In the genomic region with DNA sequence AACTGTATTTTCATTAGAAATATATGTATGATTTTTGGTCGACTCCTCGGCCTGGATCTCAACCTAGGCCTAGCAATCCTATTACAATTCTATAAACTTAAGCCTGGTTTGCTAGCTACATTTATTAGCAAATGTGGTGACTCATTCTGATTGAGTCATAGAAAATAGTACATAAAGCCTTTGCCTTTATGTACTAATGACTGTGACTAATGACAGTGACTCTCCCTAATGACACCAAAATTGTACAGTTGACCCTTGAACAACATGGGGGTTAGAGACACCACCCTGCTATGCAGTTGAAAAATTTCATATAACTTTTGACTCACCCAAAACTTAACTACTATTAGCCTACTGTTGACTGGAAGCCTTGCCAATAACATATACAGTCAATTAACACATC, we compare ENCODE assay signal across 13 cellular contexts.
DNase-seq lines count a peak whose midpoint lies in the region; ATAC-seq and TF ChIP-seq lines count a peak whose summit lies in the region.
"Had no signal": no experiment of that assay in that cellular context is flagged by ENCODE, and none has a peak within 500 bp of the region (broad histone marks: within the 10 kb centered on the region; RNA-seq: fewer than 3 reads in every experiment).

No MANE protein-coding gene starts in this region.

- peak; percentile 8 for DNase-seq in ACHN
- DNase-seq in HFF-Myc (ENCODE audit: extremely low read depth, low read depth) = peak; percentile 53
- DNase-seq in adipocyte (ENCODE audit: low read depth) = peak; percentile 28
- DNase-seq in foreskin fibroblast = peak; percentile 86 to 91
- no peak for DNase-seq in activated naive CD4-positive, alpha-beta T cell (lab: John Stamatoyannopoulos, UW)
- no peak for DNase-seq in iPS-NIHi7 (ENCODE audit: extremely low spot score)
- DNase-seq in stimulated activated CD4-positive, alpha-beta T cell treated with anti-CD3 and anti-CD28 coated beads, Interleukin-2, amount 100 ng/mL, for 24 hours = no peak
- DNase-seq: activated T-cell treated with anti-CD3 and anti-CD28 coated beads, Interleukin-2, amount 50 U/mL, for 24 hours; naive thymus-derived CD4-positive, alpha-beta T cell; NCI-H2171 treated with DMSO at 0.1 percent for 48 hours; Peyer's patch; spleen had no signal

- H3K4me1 ChIP-seq in adipocyte (ENCODE audit: control insufficient read depth, insufficient read depth, low read length) = peaks cover 14% of the 10 kb centered on the region
- H3K4me1 ChIP-seq: Peyer's patch had no signal

- H3K36me3 ChIP-seq in adipocyte (ENCODE audit: control insufficient read depth, insufficient read depth, low read length, severe bottlenecking) = no peaks in the 10 kb centered on the region
- H3K36me3 ChIP-seq: Peyer's patch, spleen had no signal

- H3K4me3 ChIP-seq in HFF-Myc (replicated peaks; ENCODE audit: low read depth, low read length) = no peak overlapping the region
- no peak overlapping the region for H3K4me3 ChIP-seq in adipocyte (ENCODE audit: low read length)
- H3K4me3 ChIP-seq in foreskin fibroblast (ENCODE audit: low read depth in 1 of 2, low read length in 2 of 2) = no peak overlapping the region
- H3K4me3 ChIP-seq: Peyer's patch, spleen had no signal

- ATAC-seq in HG03520 (IDR thresholded peaks at IDR 0.05; ENCODE audit: unreplicated experiment) = no peak
- ATAC-seq: naive thymus-derived CD4-positive, alpha-beta T cell had no signal

- no peaks in the 10 kb centered on the region for H3K27me3 ChIP-seq in adipocyte (replicated peaks; ENCODE audit: control insufficient read depth, insufficient read depth, low read length)
- H3K27me3 ChIP-seq: Peyer's patch, spleen had no signal

- TF ChIP-seq CTCF in HFF-Myc (IDR thresholded peaks at IDR 0.05; ENCODE audit: low read depth, low read length, missing control alignments) (no peak), foreskin fibroblast (IDR thresholded peaks at IDR 0.05; ENCODE audit: low read depth, low read length) (no peak)

- H3K9me3 ChIP-seq in adipocyte (ENCODE audit: control insufficient read depth, low read length) = peaks cover 5% of the 10 kb centered on the region
- H3K9me3 ChIP-seq: Peyer's patch had no signal

- in situ Hi-C loops in ACHN (cut with HindIII; ENCODE audit: low pct_ligation_motif_present, low pct_unique_long_range_greater_than_20kb, low sequenced_read_pairs) = no loop called here

- H3K9ac ChIP-seq in adipocyte (ENCODE audit: low read length) = no peak overlapping the region

Comparison
In these comparisons a context has a peak if more than half of its experiments do, and no peak if none do; other contexts are left out.
1. DNase-seq: peak in ACHN (single experiment), HFF-Myc (single experiment), adipocyte (single experiment) and foreskin fibroblast (2 of 2); none in activated naive CD4-positive, alpha-beta T cell (0 of 4), iPS-NIHi7 (single experiment) and stimulated activated CD4-positive, alpha-beta T cell treated with anti-CD3 and anti-CD28 coated beads, Interleukin-2, amount 100 ng/mL, for 24 hours (0 of 2).